ENCODE assay signal across 10 cellular contexts in genomic region chr3:58434990-58435389, GRCh38. TPM values are rescaled to one million over a fixed set of nuclear protein-coding genes. Genes with fewer than 3 reads are reported as not detected.
DNase-seq lines count a peak whose midpoint lies in the region; FAIRE-seq and TF ChIP-seq lines count a peak whose summit lies in the region.
"Had no signal": no experiment of that assay in that cellular context is flagged by ENCODE, and none has a peak within 500 bp of the region (broad histone marks: within the 10 kb centered on the region; RNA-seq: fewer than 3 reads in every experiment).

No MANE protein-coding gene starts in this region.

- H3K4me1 ChIP-seq in SJCRH30: peaks cover 16% of the 10 kb centered on the region
- peaks cover 0 to 45% (median 34%) of the 10 kb centered on the region in 4 donors for H3K4me1 ChIP-seq in sigmoid colon
- peaks cover 5% of the 10 kb centered on the region for H3K4me1 ChIP-seq in MM.1S (ENCODE audit: low read length)
- peaks cover 19 to 20% of the 10 kb centered on the region in 2 donors for H3K4me1 ChIP-seq in thyroid gland

- H3K27ac ChIP-seq in SJCRH30 (peak overlapping the region; percentile 39; the same call in 1 of the 2 replicates), sigmoid colon (peak overlapping the region; percentile 87 to 94 (median 90)), MM.1S (ENCODE audit: low read length) (no peak overlapping the region), thyroid gland (peak overlapping the region in 1 of 3 donors; percentile 2)

- H3K9me3 ChIP-seq in SJCRH30 (replicated peaks) (no peaks in the 10 kb centered on the region), sigmoid colon (no peaks in the 10 kb centered on the region), MM.1S (replicated peaks; ENCODE audit: insufficient read depth, low read length) (no peaks in the 10 kb centered on the region), thyroid gland (no peaks in the 10 kb centered on the region)
- H3K9me3 ChIP-seq: gastrocnemius medialis had no signal

- FAIRE-seq in GM19239 (lab: Jason Lieb, UNC): no peak

- peak; percentile 66 for DNase-seq in ELR (ENCODE audit: low read depth)
- DNase-seq in SJCRH30: peak; percentile 46 to 59
- peak; percentile 67 to 82 for DNase-seq in foreskin fibroblast
- DNase-seq in sigmoid colon: no peak
- no peak for DNase-seq in GM19239 (ENCODE audit: insufficient read length, low spot score)
- no peak for DNase-seq in RKO (ENCODE audit: low spot score)
- no peak for DNase-seq in MM.1S
- DNase-seq in thyroid gland: no peak
- DNase-seq: gastrocnemius medialis, NCI-H510A treated with DMSO at 0.1 percent for 48 hours had no signal

- H3F3A ChIP-seq in MM.1S (ENCODE audit: insufficient read depth, low read length): no peaks in the 10 kb centered on the region

- intact Hi-C loops in sigmoid colon (cut with DNase I) (loop anchor here (2.0 kb wide), 1 partner anchor 56 kb away; no protein-coding TSS in a partner anchor), thyroid gland (cut with DNase I) (loop anchor here (5.0 kb wide), 1 partner anchor 57 kb away; the partner anchor contains the start of gene KCTD6)

- H3K4me3 ChIP-seq in SJCRH30: no peak overlapping the region
- no peak overlapping the region for H3K4me3 ChIP-seq in foreskin fibroblast (ENCODE audit: low read depth in 1 of 2, low read length in 2 of 2)
- no peak overlapping the region for H3K4me3 ChIP-seq in sigmoid colon
- H3K4me3 ChIP-seq in MM.1S (ENCODE audit: low read length): no peak overlapping the region
- no peak overlapping the region for H3K4me3 ChIP-seq in thyroid gland (replicated peaks in 1 of 3)

- no peaks in the 10 kb centered on the region for H3K9me2 ChIP-seq in MM.1S (replicated peaks; ENCODE audit: insufficient read depth, low read length)

- peaks cover 1% of the 10 kb centered on the region; the same call in 1 of the 2 replicates for H3K36me3 ChIP-seq in SJCRH30
- peaks cover 7 to 21% (median 15%) of the 10 kb centered on the region in 4 donors for H3K36me3 ChIP-seq in sigmoid colon
- peaks cover 3% of the 10 kb centered on the region; the same call in 1 of the 2 replicates for H3K36me3 ChIP-seq in MM.1S (replicated peaks; ENCODE audit: insufficient read depth, low read length)
- peaks cover 14 to 15% of the 10 kb centered on the region in 2 donors for H3K36me3 ChIP-seq in thyroid gland

- no peak for TF ChIP-seq CTCF in foreskin fibroblast (IDR thresholded peaks at IDR 0.05; ENCODE audit: low read depth, low read length)
- no peak for TF ChIP-seq CTCF in sigmoid colon (IDR thresholded peaks at IDR 0.05)
- TF ChIP-seq CTCF in MM.1S (IDR thresholded peaks at IDR 0.05; ENCODE audit: low read length): no peak
- no peak for TF ChIP-seq CTCF in thyroid gland (IDR thresholded peaks at IDR 0.05)

- TF ChIP-seq EP300 in sigmoid colon (IDR thresholded peaks at IDR 0.05): no peak

- H3K9ac ChIP-seq in MM.1S (ENCODE audit: low read length): no peak overlapping the region

- no peak overlapping the region for H3K4me2 ChIP-seq in MM.1S (ENCODE audit: low read depth, low read length)

- no peak overlapping the region for H2AFZ ChIP-seq in MM.1S (ENCODE audit: low read length)

- WGBS in sigmoid colon, 2 donors: 79 to 85% methylated on average over 1 of the region's 1 CpG
- WGBS in thyroid gland, 2 donors: 84 to 93% methylated on average over 1 of the region's 1 CpG

- peaks cover 20% of the 10 kb centered on the region for H3K79me2 ChIP-seq in MM.1S (ENCODE audit: low read length)

- TF ChIP-seq POLR2A in sigmoid colon (IDR thresholded peaks at IDR 0.05): no peak
- TF ChIP-seq POLR2A in thyroid gland (IDR thresholded peaks at IDR 0.05): no peak

- H3K27me3 ChIP-seq in SJCRH30: no peaks in the 10 kb centered on the region
- H3K27me3 ChIP-seq in sigmoid colon: no peaks in the 10 kb centered on the region
- no peaks in the 10 kb centered on the region for H3K27me3 ChIP-seq in MM.1S (replicated peaks; ENCODE audit: insufficient read depth, low read length)
- H3K27me3 ChIP-seq in thyroid gland: no peaks in the 10 kb centered on the region
- H3K27me3 ChIP-seq: gastrocnemius medialis had no signal

- H4K20me1 ChIP-seq in MM.1S (ENCODE audit: insufficient read depth, low read length): no peaks in the 10 kb centered on the region

RNA-seq across cellular contexts. Expression of gene PDHB, which starts 1.4 kb away (rescaled TPM):
- total RNA-seq in SJCRH30 (2014; rRNA removed; shearing (Covaris generic)): 60.4 and 63.7 TPM in 2 replicates
- total RNA-seq in sigmoid colon (100 to 1,000 TPM in 2 of 4 donors, 10 to 100 TPM in 2; 92.0 to 105 (median 98.9) TPM), thyroid gland (100 to 1,000 TPM in 1 of 4 donors, 10 to 100 TPM in 3; 51.5 to 139 (median 77.0) TPM)
- polyA plus RNA-seq in sigmoid colon: 100 to 1,000 TPM in 2 of 3 donors, 10 to 100 TPM in 1; 69.4 to 120 (median 111) TPM

RNA-seq across cellular contexts. Expression of gene KCTD6, which starts 56.9 kb away (rescaled TPM):
- total RNA-seq in SJCRH30 (2014; rRNA removed; shearing (Covaris generic)): 10.9 and 11.5 TPM in 2 replicates
- total RNA-seq in sigmoid colon (10 to 100 TPM; 11.0 to 25.3 (median 17.7) TPM), thyroid gland (10 to 100 TPM; 16.6 to 33.6 (median 21.3) TPM)
- 10 to 100 TPM in 1 of 3 donors, 1 to 10 TPM in 2; 4.6 to 12.0 (median 6.0) TPM for polyA plus RNA-seq in sigmoid colon

Comparison
In these comparisons a context has a peak if more than half of its experiments do, and no peak if none do; other contexts are left out.
1. DNase-seq: peak in ELR (single experiment), SJCRH30 (2 of 2) and foreskin fibroblast (2 of 2); none in sigmoid colon (single experiment), GM19239 (single experiment), RKO (single experiment), MM.1S (single experiment) and thyroid gland (0 of 2).